ENCODE assay signal across 8 cellular contexts in genomic region chr1:165857046-165857801, GRCh38. TPM values are rescaled to one million over a fixed set of nuclear protein-coding genes. Genes with fewer than 3 reads are reported as not detected.
DNase-seq lines count a peak whose midpoint lies in the region; ATAC-seq lines count a peak whose summit lies in the region.

No MANE protein-coding gene starts in this region.

- ATAC-seq in GM21447 (IDR thresholded peaks at IDR 0.05; ENCODE audit: unreplicated experiment): peak; percentile 86
- peak; percentile 45 for ATAC-seq in esophagus mucosa

- peak; percentile 40 for DNase-seq in EL
- peak; percentile 23 for DNase-seq in HK-2 (ENCODE audit: unreplicated experiment)
- DNase-seq in NCI-H146 (lab: John Stamatoyannopoulos, UW): no peak
- no peak for DNase-seq in activated naive CD4-positive, alpha-beta T cell (lab: John Stamatoyannopoulos, UW)
- no peak for DNase-seq in HuH-7 (ENCODE audit: low spot score)
- no peak for DNase-seq in activated T-cell treated with anti-CD3 and anti-CD28 coated beads, Interleukin-2, amount 50 U/mL, for 1 hour

RNA-seq across cellular contexts. Expression of gene UCK2, which starts 29.8 kb away (rescaled TPM):
- total RNA-seq in esophagus mucosa: 39.5 TPM

Comparison
In these comparisons a context has a peak if more than half of its experiments do, and no peak if none do; other contexts are left out.
1. DNase-seq: peak in EL (single experiment) and HK-2 (single experiment); none in NCI-H146 (single experiment), activated naive CD4-positive, alpha-beta T cell (0 of 4), HuH-7 (single experiment) and activated T-cell treated with anti-CD3 and anti-CD28 coated beads, Interleukin-2, amount 50 U/mL, for 1 hour (single experiment).